Comparison of ENCODE assay signal across 8 cellular contexts in the genomic region with DNA sequence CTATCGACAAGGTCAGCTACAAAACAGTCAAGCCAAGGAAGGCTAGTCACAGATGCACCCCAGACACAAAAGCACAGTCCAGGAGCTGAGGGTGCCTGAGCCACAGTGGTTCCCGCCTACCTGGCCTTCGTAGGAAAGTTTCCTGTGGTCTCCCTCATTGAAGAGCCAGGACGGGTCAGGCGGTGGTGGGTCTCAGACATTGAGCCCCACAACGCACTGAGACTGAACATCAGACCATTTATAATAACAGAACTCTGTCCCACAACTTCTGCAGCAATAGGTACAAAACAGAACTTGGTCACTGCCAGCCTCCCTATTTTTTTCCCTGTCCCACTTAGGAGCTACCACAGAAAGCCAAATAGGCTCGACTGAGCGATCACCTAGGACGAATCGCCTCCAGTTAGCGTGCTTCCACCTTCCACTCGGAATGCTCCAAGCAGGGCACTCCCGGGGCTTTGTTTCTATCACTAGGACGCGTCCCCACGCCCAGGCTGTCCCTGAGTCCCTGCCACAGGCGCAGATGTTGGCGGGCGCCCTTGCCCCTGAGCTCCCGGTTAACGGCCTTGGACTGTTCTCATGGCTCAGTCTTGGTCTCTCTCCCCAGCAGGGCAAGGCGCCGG. TPM values are rescaled to one million over a fixed set of nuclear protein-coding genes. Genes with fewer than 3 reads are reported as not detected.
DNase-seq lines count a peak whose midpoint lies in the region; ATAC-seq lines count a peak whose summit lies in the region.

No MANE protein-coding gene starts in this region.

- peaks cover 36% of the 10 kb centered on the region for H3K36me3 ChIP-seq in KOPT-K1 (ENCODE audit: insufficient read depth, low read length)
- H3K36me3 ChIP-seq in mesodermal cell (ENCODE audit: control insufficient read depth, insufficient read depth, low read length) = peaks cover 36% of the 10 kb centered on the region
- H3K36me3 ChIP-seq in aorta (ENCODE audit: control insufficient read depth in 1 of 2, insufficient read depth in 2 of 2, low read length in 1 of 2) = peaks cover 0 to 5% of the 10 kb centered on the region in 2 donors

- H3K4me1 ChIP-seq in mesodermal cell (ENCODE audit: control insufficient read depth, insufficient read depth, low read length, poor library complexity, severe bottlenecking) = no peaks in the 10 kb centered on the region
- H3K4me1 ChIP-seq in aorta (ENCODE audit: control insufficient read depth in 1 of 2, insufficient read depth in 2 of 2, low read length in 2 of 2) = no peaks in the 10 kb centered on the region

- H3K27ac ChIP-seq in KOPT-K1 (ENCODE audit: low read depth, low read length, poor library complexity, severe bottlenecking) (peak overlapping the region; percentile 90), mesodermal cell (ENCODE audit: low read depth, low read length, severe bottlenecking) (peak overlapping the region; percentile 77), aorta (ENCODE audit: low read depth in 1 of 2, low read length in 2 of 2) (peak overlapping the region in 1 of 2 donors; percentile 53)

- H3K4me3 Mint-ChIP-seq in central memory CD8-positive, alpha-beta T cell = peak overlapping the region; percentile 94

- no peak for DNase-seq in central memory CD8-positive, alpha-beta T cell (ENCODE audit: low spot score in 2 of 2)
- DNase-seq in aorta = no peak
- no peak for DNase-seq in NCI-H1436 (lab: John Stamatoyannopoulos, UW)
- DNase-seq in ecto neural progenitor cell (ENCODE audit: low spot score) = no peak
- DNase-seq in stimulated activated CD4-positive, alpha-beta T cell treated with anti-CD3 and anti-CD28 coated beads, Interleukin-4, amount 100 ng/mL, for 4 hours = no peak

- no peaks in the 10 kb centered on the region for H3K9me3 Mint-ChIP-seq in central memory CD8-positive, alpha-beta T cell

- H3K36me3 Mint-ChIP-seq in central memory CD8-positive, alpha-beta T cell (ENCODE audit: insufficient read depth) = peaks cover 12% of the 10 kb centered on the region

- H3K9me3 ChIP-seq in KOPT-K1 (ENCODE audit: insufficient read depth, low read length, poor library complexity, severe bottlenecking) = peaks cover 26% of the 10 kb centered on the region
- H3K9me3 ChIP-seq in mesodermal cell (ENCODE audit: control insufficient read depth, low read length) = peaks cover 48% of the 10 kb centered on the region
- H3K9me3 ChIP-seq in aorta (ENCODE audit: control insufficient read depth, low read length) = peaks cover 8% of the 10 kb centered on the region

- peak overlapping the region; percentile 81; the same call in 1 of the 2 replicates for H3K4me3 ChIP-seq in GM08714 (ENCODE audit: low read length)
- H3K4me3 ChIP-seq in mesodermal cell (ENCODE audit: extremely low read depth, insufficient read depth, low read length, poor library complexity, severe bottlenecking) = peak overlapping the region; percentile 66
- peak overlapping the region; percentile 51 to 83 for H3K4me3 ChIP-seq in aorta (ENCODE audit: low read length in 2 of 2)

- H3K4me1 Mint-ChIP-seq in central memory CD8-positive, alpha-beta T cell = peaks cover 31% of the 10 kb centered on the region

- ATAC-seq in central memory CD8-positive, alpha-beta T cell (replicated peaks; ENCODE audit: extremely low read depth, poor library complexity, severe bottlenecking) = no peak
- ATAC-seq in aorta (ENCODE audit: low FRiP score) = no peak

- WGBS in mesodermal cell (ENCODE audit: insufficient coverage in 2 of 2), 2 experiments = 16% methylated on average over 17 to 23 of the region's 23 CpGs
- WGBS in aorta, 2 donors = 4% methylated on average over 23 of the region's 23 CpGs

- intact Hi-C loops in aorta (cut with DNase I) = no loop called here

- no peaks in the 10 kb centered on the region for H3K27me3 Mint-ChIP-seq in central memory CD8-positive, alpha-beta T cell

- no peaks in the 10 kb centered on the region for H3K27me3 ChIP-seq in aorta (ENCODE audit: control insufficient read depth in 1 of 2, insufficient read depth in 2 of 2, low read length in 1 of 2)

- H3K27ac Mint-ChIP-seq in central memory CD8-positive, alpha-beta T cell (ENCODE audit: low read depth) = peak overlapping the region; percentile 94

RNA-seq across cellular contexts. Expression of a gene that starts 0.6 kb away (rescaled TPM):
- 23.3 TPM for polyA plus RNA-seq in mesodermal cell (2013, experiment 1 of 2)
- polyA plus RNA-seq in mesodermal cell (2013, experiment 2 of 2) = 22.6 TPM
- 10 to 100 TPM; 16.5 to 26.2 TPM for total RNA-seq in aorta
- 10 to 100 TPM; 11.2 to 15.4 TPM for polyA plus RNA-seq in aorta

RNA-seq across cellular contexts. Expression of a gene that starts 45.2 kb away (rescaled TPM):
- polyA plus RNA-seq in mesodermal cell (2013, experiment 1 of 2) = 21.0 TPM
- polyA plus RNA-seq in mesodermal cell (2013, experiment 2 of 2) = 17.4 TPM
- total RNA-seq in aorta = 10 to 100 TPM; 25.5 to 26.0 TPM
- polyA plus RNA-seq in aorta = 10 to 100 TPM in 1 of 2 donors, 1 to 10 TPM in 1; 4.1 to 14.6 TPM

RNA-seq across cellular contexts. Expression of a gene that starts 50.7 kb away (rescaled TPM):
- polyA plus RNA-seq in mesodermal cell (2013, experiment 1 of 2) = 4.8 TPM
- 3.9 TPM for polyA plus RNA-seq in mesodermal cell (2013, experiment 2 of 2)
- total RNA-seq in aorta = 1 to 10 TPM; 5.9 to 7.8 TPM
- 1 to 10 TPM in 1 of 2 donors, under 1 TPM in 1; 0.38 to 1.9 TPM for polyA plus RNA-seq in aorta
